Comparison of ENCODE assay signal across 19 cellular contexts in the genomic region with DNA sequence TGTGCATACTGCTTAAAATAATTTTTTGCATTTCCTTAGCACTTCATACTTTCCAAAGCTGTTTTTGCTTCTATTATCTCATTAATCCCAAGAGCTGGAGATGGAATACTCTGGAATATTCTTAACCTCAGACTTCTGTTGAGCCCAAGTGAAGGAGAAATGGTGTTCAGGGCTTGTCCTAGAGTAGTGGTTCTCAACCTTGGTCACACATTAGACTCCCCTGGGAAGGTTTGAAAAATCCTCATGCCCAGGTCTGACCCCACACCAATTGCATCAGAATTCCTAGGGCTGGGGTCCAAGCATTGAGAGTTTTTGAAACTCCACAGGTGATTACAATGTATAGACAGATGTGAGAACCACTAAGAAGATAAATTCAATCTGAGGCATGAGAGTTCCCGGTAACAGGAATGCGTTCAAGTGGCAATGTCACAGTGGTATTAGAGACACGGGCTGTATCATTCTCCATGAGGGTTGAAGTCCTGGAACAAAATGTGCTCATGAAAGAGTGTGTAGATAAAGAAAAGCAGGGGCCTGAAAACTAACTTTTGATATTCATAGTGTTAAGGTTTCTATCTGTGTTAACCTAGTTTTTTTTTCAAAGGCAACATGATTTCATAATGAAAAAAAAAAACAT. TPM values are rescaled to one million over a fixed set of nuclear protein-coding genes. Genes with fewer than 3 reads are reported as not detected.
DNase-seq lines count a peak whose midpoint lies in the region; ATAC-seq and TF ChIP-seq lines count a peak whose summit lies in the region.
"Had no signal": no experiment of that assay in that cellular context is flagged by ENCODE, and none has a peak within 500 bp of the region (broad histone marks: within the 10 kb centered on the region; RNA-seq: fewer than 3 reads in every experiment).

No MANE protein-coding gene starts in this region.

- H3K4me3 ChIP-seq in heart right ventricle (no peak overlapping the region), right atrium auricular region (no peak overlapping the region)
- H3K4me3 ChIP-seq: A549 had no signal

- peaks cover 0 to 26% (median 0%) of the 10 kb centered on the region in 7 donors for H3K27me3 ChIP-seq in heart right ventricle
- H3K27me3 ChIP-seq in right atrium auricular region: no peaks in the 10 kb centered on the region

- no peak for DNase-seq in Right ventricle myocardium inferior (ENCODE audit: missing footprints)
- DNase-seq in cardiac septum (ENCODE audit: low spot score): no peak
- no peak for DNase-seq in heart right ventricle
- DNase-seq in right atrium auricular region (ENCODE audit: low spot score): no peak
- no peak for DNase-seq in medulla oblongata (ENCODE audit: extremely low spot score)
- DNase-seq: AML-193; Caco-2; CD4-positive, alpha-beta T cell; GDM1; GOT3; H7 had no signal

- 40 to 55% methylated on average over 3 of the region's 3 CpGs for WGBS in heart right ventricle, 2 donors

- TF ChIP-seq CTCF in heart right ventricle (IDR thresholded peaks at IDR 0.05) (no peak), right atrium auricular region (IDR thresholded peaks at IDR 0.05) (no peak)

- H3K36me3 ChIP-seq in heart right ventricle (no peaks in the 10 kb centered on the region), right atrium auricular region (no peaks in the 10 kb centered on the region)

- ATAC-seq in Right ventricle myocardium inferior (peak; percentile 87), heart right ventricle (peak in 7 of 8 donors; percentile 38 to 90 (median 86)), HG03520 (IDR thresholded peaks at IDR 0.05; ENCODE audit: unreplicated experiment) (no peak), GM18858 (IDR thresholded peaks at IDR 0.05; ENCODE audit: unreplicated experiment) (no peak)
- ATAC-seq: A549, HepG2 had no signal

- intact Hi-C loops in Right ventricle myocardium inferior (cut with DNase I): no loop called here
- intact Hi-C loops in cardiac septum (cut with DNase I): no loop called here
- intact Hi-C loops in heart right ventricle (cut with DNase I): loop anchor here in 1 of 10 donors (10.0 kb wide), 1 partner anchor 237 kb away; no protein-coding TSS in a partner anchor

- peak overlapping the region in 8 of 10 donors; percentile 52 to 71 (median 61) for H3K27ac ChIP-seq in heart right ventricle
- peak overlapping the region; percentile 27 to 74 for H3K27ac ChIP-seq in right atrium auricular region
- H3K27ac ChIP-seq: 22Rv1, A549, C4-2B had no signal

- H3K9me3 ChIP-seq in heart right ventricle: peaks cover 0 to 6% (median 0%) of the 10 kb centered on the region in 11 donors
- peaks cover 0 to 7% of the 10 kb centered on the region in 2 donors for H3K9me3 ChIP-seq in right atrium auricular region
- H3K9me3 ChIP-seq: A549, Caco-2 had no signal

- peaks cover 0 to 6% (median 0%) of the 10 kb centered on the region in 9 donors for H3K4me1 ChIP-seq in heart right ventricle
- no peaks in the 10 kb centered on the region for H3K4me1 ChIP-seq in right atrium auricular region
- H3K4me1 ChIP-seq: A549, Caco-2 had no signal

RNA-seq across cellular contexts. Expression of gene AWAT2, which starts 47.9 kb away (rescaled TPM):
- not detected for total RNA-seq in Right ventricle myocardium inferior
- not detected for total RNA-seq in cardiac septum
- not detected for total RNA-seq in heart right ventricle
- not detected for polyA plus RNA-seq in heart right ventricle
- total RNA-seq in right atrium auricular region: not detected
- total RNA-seq: Caco-2; CD4-positive, alpha-beta T cell; H7; HepG2 had no signal
- polyA plus RNA-seq: A549, BJ, HepG2, IgD-negative memory B cell had no signal

Comparison
In these comparisons a context has a peak if more than half of its experiments do, and no peak if none do; other contexts are left out.
1. ATAC-seq: peak in Right ventricle myocardium inferior (single experiment) and heart right ventricle (7 of 8); none in HG03520 (single experiment) and GM18858 (single experiment).